Comparison of ENCODE assay signal across 1 cellular context in the genomic region with DNA sequence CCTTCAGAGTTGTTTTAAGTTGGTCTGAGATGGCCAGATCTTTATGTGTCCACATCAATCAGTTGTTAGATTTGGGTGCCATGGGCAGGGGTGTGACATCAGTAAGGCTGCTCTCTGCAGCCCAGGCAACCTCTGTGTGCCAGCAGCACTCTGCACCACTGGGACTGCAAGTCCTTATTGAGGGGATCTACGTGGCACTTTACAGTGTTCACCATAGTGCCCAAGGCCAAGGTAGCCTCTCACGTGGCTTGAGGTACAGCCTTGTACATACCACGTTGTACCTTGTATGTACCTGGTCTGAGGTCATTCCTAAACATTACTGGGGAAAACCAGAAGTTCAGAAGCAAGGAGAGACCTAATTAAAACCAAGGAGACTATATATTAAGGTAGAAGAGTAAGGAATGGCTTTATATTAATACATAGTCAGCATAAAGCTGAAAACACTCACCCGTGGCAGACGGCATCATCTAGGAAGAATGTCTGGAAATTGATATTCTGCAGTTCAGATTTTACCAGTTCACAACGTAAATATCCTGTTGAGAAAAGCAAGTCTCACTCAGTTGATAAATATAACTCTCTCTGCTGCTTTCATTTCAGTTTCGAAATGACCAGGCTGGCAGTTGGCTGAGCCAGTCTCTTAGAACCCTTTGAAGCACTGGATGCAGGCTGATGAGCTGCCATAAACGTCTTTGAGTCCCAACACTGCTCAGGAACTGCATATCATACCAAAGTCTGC.
TF ChIP-seq lines count a peak whose summit lies in the region.

No MANE protein-coding gene starts in this region.

TF ChIP-seq in H1, 55 proteins besides CTCF, POLR2A, EP300 and RAD21 (continued from another document):
- TF ChIP-seq CHD7 (IDR thresholded peaks at IDR 0.05; ENCODE audit: insufficient replicate concordance, low read length): no peak
- no peak for TF ChIP-seq TEAD4 (IDR thresholded peaks at IDR 0.05; ENCODE audit: low read depth, low read length)
- TF ChIP-seq SUZ12 (IDR thresholded peaks at IDR 0.05; ENCODE audit: low read length): no peak
- no peak for TF ChIP-seq MAFK (IDR thresholded peaks at IDR 0.05; ENCODE audit: low read depth, low read length)
- no peak for TF ChIP-seq KDM1A (IDR thresholded peaks at IDR 0.05; ENCODE audit: borderline replicate concordance, low read length)
- TF ChIP-seq SIX5 (IDR thresholded peaks at IDR 0.05; ENCODE audit: low read depth, low read length): no peak
